In the genomic region with DNA sequence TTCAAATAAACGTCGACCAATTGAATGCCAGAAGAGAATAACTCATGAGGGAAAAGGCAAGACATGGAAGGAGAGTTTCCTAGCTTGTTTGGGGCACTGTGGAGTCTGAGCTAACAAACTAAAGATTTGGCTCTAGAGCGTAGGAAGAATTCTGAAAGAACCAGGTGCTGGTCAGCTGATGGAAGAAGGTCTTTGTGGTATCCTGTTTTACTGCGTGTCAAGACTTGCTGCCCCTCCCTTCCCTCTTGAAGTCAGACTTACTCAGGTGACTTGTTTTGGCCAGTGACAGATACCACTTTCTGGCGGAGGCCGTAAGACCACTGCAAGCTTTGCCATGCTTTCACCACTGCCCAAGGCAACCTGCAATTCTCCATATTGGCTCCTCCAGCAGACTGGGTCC, we compare ENCODE assay signal across 10 cellular contexts. TPM values are rescaled to one million over a fixed set of nuclear protein-coding genes. Genes with fewer than 3 reads are reported as not detected.
DNase-seq lines count a peak whose midpoint lies in the region; ATAC-seq and TF ChIP-seq lines count a peak whose summit lies in the region.
"Had no signal": no experiment of that assay in that cellular context is flagged by ENCODE, and none has a peak within 500 bp of the region (broad histone marks: within the 10 kb centered on the region; RNA-seq: fewer than 3 reads in every experiment).

No MANE protein-coding gene starts in this region.

- intact Hi-C loops in colonic mucosa (cut with DNase I), result no loop called here

- H3K27me3 Mint-ChIP-seq in CD8-positive, alpha-beta memory T cell, result no peaks in the 10 kb centered on the region
- no peaks in the 10 kb centered on the region for H3K27me3 Mint-ChIP-seq in nephron progenitor cell (ENCODE audit: low read depth, poor library complexity)

- POLR2A ChIA-PET in CD8-positive, alpha-beta memory T cell (lab: Charles Lee), result interaction anchor here (0.8 to 1.6 kb wide), 2 partner anchors 89 to 173 kb away, joined by 3 to 4 read pairs; partner anchors contain the start of genes EAF2 and IQCB1

- peak overlapping the region in 5 of 7 donors; percentile 30 to 99 (median 96) for H3K4me3 Mint-ChIP-seq in CD8-positive, alpha-beta memory T cell
- H3K4me3 Mint-ChIP-seq in nephron progenitor cell, result no peak overlapping the region

- H3K4me3 ChIP-seq in CD8-positive, alpha-beta memory T cell (ENCODE audit: low read length), result peak overlapping the region; percentile 74
- H3K4me3 ChIP-seq in NB4 (ENCODE audit: low read depth, low read length) (no peak overlapping the region), colonic mucosa (no peak overlapping the region)

- ATAC-seq in GM18520 (IDR thresholded peaks at IDR 0.05; ENCODE audit: unreplicated experiment) (no peak), GM18870 (IDR thresholded peaks at IDR 0.05; ENCODE audit: unreplicated experiment) (no peak)

- peak overlapping the region; percentile 94 to 100 (median 99) for H3K27ac Mint-ChIP-seq in CD8-positive, alpha-beta memory T cell
- peak overlapping the region; percentile 17 for H3K27ac Mint-ChIP-seq in nephron progenitor cell

- H3K9me3 Mint-ChIP-seq in CD8-positive, alpha-beta memory T cell, result no peaks in the 10 kb centered on the region
- no peaks in the 10 kb centered on the region for H3K9me3 Mint-ChIP-seq in nephron progenitor cell

- peak overlapping the region; percentile 94 for H3K27ac ChIP-seq in CD8-positive, alpha-beta memory T cell (ENCODE audit: low read depth, low read length)
- H3K27ac ChIP-seq in colonic mucosa, result peak overlapping the region; percentile 74

- peaks cover 52 to 56% (median 56%) of the 10 kb centered on the region in 3 donors for H3K4me1 Mint-ChIP-seq in CD8-positive, alpha-beta memory T cell
- no peaks in the 10 kb centered on the region for H3K4me1 Mint-ChIP-seq in nephron progenitor cell

- H3K9ac ChIP-seq in colonic mucosa (ENCODE audit: low read depth in 2 of 2, low read length in 2 of 2), result no peak overlapping the region

- H3K4me1 ChIP-seq in CD8-positive, alpha-beta memory T cell (ENCODE audit: insufficient read depth, low read length), result peaks cover 43% of the 10 kb centered on the region
- H3K4me1 ChIP-seq in colonic mucosa, result no peaks in the 10 kb centered on the region

- DNase-seq in CD8-positive, alpha-beta memory T cell, result no peak
- DNase-seq in NB4 (ENCODE audit: low read depth), result peak; percentile 17
- no peak for DNase-seq in colonic mucosa
- DNase-seq in nephron progenitor cell, result no peak
- DNase-seq in NCI-H69 (lab: John Stamatoyannopoulos, UW), result no peak
- no peak for DNase-seq in Kasumi-1 (lab: John Stamatoyannopoulos, UW)
- DNase-seq: NCI-H748 treated with DMSO at 0.1 percent for 48 hours, occipital lobe had no signal

- TF ChIP-seq POLR2A in NB4 (IDR thresholded peaks at IDR 0.05; ENCODE audit: extremely low read depth, insufficient read length), result no peak

- peaks cover 34% of the 10 kb centered on the region for H3K36me3 ChIP-seq in CD8-positive, alpha-beta memory T cell (ENCODE audit: insufficient read depth, low read length)
- peaks cover 6% of the 10 kb centered on the region for H3K36me3 ChIP-seq in colonic mucosa

- no peaks in the 10 kb centered on the region for H3K27me3 ChIP-seq in CD8-positive, alpha-beta memory T cell (ENCODE audit: insufficient read depth, low read length, poor library complexity, severe bottlenecking)
- H3K27me3 ChIP-seq in colonic mucosa, result no peaks in the 10 kb centered on the region

- CTCF ChIA-PET in CD8-positive, alpha-beta memory T cell (lab: Charles Lee), result interaction anchor here (1.1 to 1.5 kb wide), 4 partner anchors 13 to 173 kb away, joined by 3 to 5 read pairs (median 4); partner anchors contain the start of genes EAF2 and IQCB1

- no peaks in the 10 kb centered on the region for H3K9me3 ChIP-seq in CD8-positive, alpha-beta memory T cell (ENCODE audit: low read length)
- H3K9me3 ChIP-seq in colonic mucosa, result no peaks in the 10 kb centered on the region

- peaks cover 22 to 78% (median 37%) of the 10 kb centered on the region in 3 donors for H3K36me3 Mint-ChIP-seq in CD8-positive, alpha-beta memory T cell
- H3K36me3 Mint-ChIP-seq in nephron progenitor cell (ENCODE audit: low read depth), result peaks cover 22% of the 10 kb centered on the region

- TF ChIP-seq CTCF in NB4 (IDR thresholded peaks at IDR 0.05; ENCODE audit: low read depth, low read length) (no peak), colonic mucosa (IDR thresholded peaks at IDR 0.05) (no peak), nephron progenitor cell (IDR thresholded peaks at IDR 0.05) (no peak)

RNA-seq across cellular contexts. Expression of gene HCLS1, which starts 0.7 kb away (rescaled TPM):
- 100 to 1,000 TPM; 184 to 197 TPM for total RNA-seq in CD8-positive, alpha-beta memory T cell
- 493 TPM for polyA plus RNA-seq in CD8-positive, alpha-beta memory T cell
- total RNA-seq in colonic mucosa, result 1 to 10 TPM; 9.2 to 10.0 TPM

Comparison
In these comparisons a context has a peak if more than half of its experiments do, and no peak if none do; other contexts are left out.
1. RNA of gene HCLS1, which starts 0.7 kb away (total RNA-seq): 184 to 197 TPM in CD8-positive, alpha-beta memory T cell; 9.2 to 10.0 TPM in colonic mucosa; every median in the first group is over 10 times any median in the second.